ENCODE assay signal across 2 cellular contexts in the genomic region with DNA sequence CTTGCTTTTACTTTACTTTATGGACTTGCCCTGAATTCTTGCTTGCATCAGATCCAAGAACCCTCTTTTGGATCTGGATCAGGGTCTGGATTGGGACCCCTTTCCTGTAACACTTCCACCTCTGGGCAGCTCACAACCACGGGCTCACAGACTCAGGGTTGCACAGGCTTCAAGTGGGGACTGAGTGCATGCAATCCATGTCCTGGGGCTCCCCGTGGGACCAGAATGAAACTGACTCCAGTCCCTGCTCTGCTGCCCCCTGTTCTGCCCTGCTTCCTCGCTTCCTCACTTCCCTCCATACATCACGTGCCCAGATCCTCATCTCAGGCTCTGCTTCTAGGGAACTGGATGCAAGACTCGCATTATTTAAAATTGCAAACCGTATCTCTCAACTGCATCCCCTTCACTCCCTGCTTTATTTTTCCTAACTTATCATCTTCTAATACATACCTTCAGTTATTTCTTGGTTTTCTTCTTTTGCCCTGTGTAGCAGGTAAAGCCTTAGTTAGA.
TF ChIP-seq lines count a peak whose summit lies in the region.

No MANE protein-coding gene starts in this region.

TF ChIP-seq in H1, 55 proteins besides CTCF, POLR2A, EP300 and RAD21:
- TF ChIP-seq KDM1A (IDR thresholded peaks at IDR 0.05; ENCODE audit: borderline replicate concordance, low read length) (no peak), CBX8 (IDR thresholded peaks at IDR 0.05; ENCODE audit: borderline replicate concordance, low read depth, low read length) (no peak), SUZ12 (IDR thresholded peaks at IDR 0.05; ENCODE audit: low read length) (no peak), GABPA (IDR thresholded peaks at IDR 0.05; ENCODE audit: borderline replicate concordance, insufficient read depth, low read length) (no peak), SP4 (IDR thresholded peaks at IDR 0.05; ENCODE audit: low read length) (no peak), GTF2F1 (IDR thresholded peaks at IDR 0.05; ENCODE audit: borderline replicate concordance, low read depth, low read length) (no peak), CHD1 (IDR thresholded peaks at IDR 0.05; ENCODE audit: low read depth, low read length) (no peak), EZH2 (IDR thresholded peaks at IDR 0.05; ENCODE audit: low read depth, low read length, severe bottlenecking) (no peak), SIX5 (IDR thresholded peaks at IDR 0.05; ENCODE audit: low read depth, low read length) (no peak), NANOG (IDR thresholded peaks at IDR 0.05; ENCODE audit: insufficient read depth, low read depth, low read length, poor library complexity, severe bottlenecking) (no peak), SAP30 (IDR thresholded peaks at IDR 0.05; ENCODE audit: insufficient read depth, insufficient replicate concordance, low read length) (no peak), FOSL1 (IDR thresholded peaks at IDR 0.05; ENCODE audit: insufficient read depth, low read depth, low read length) (no peak), SP2 (IDR thresholded peaks at IDR 0.05; ENCODE audit: low read length) (no peak)
- TF ChIP-seq, protein P1, sequence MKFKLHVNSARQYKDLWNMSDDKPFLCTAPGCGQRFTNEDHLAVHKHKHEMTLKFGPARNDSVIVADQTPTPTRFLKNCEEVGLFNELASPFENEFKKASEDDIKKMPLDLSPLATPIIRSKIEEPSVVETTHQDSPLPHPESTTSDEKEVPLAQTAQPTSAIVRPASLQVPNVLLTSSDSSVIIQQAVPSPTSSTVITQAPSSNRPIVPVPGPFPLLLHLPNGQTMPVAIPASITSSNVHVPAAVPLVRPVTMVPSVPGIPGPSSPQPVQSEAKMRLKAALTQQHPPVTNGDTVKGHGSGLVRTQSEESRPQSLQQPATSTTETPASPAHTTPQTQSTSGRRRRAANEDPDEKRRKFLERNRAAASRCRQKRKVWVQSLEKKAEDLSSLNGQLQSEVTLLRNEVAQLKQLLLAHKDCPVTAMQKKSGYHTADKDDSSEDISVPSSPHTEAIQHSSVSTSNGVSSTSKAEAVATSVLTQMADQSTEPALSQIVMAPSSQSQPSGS (IDR thresholded peaks at IDR 0.05; ENCODE audit: low read length): no peak
- TF ChIP-seq, protein P2, sequence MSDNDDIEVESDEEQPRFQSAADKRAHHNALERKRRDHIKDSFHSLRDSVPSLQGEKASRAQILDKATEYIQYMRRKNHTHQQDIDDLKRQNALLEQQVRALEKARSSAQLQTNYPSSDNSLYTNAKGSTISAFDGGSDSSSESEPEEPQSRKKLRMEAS (IDR thresholded peaks at IDR 0.05): no peak

TF ChIP-seq in GM12891, 5 proteins besides CTCF, POLR2A, EP300 and RAD21:
- no peak for TF ChIP-seq PAX5 (IDR thresholded peaks at IDR 0.05; ENCODE audit: insufficient read depth, low read length, severe bottlenecking)
- TF ChIP-seq POLR2AphosphoS5 (IDR thresholded peaks at IDR 0.05; ENCODE audit: low read depth, low read length): no peak
- no peak for TF ChIP-seq TAF1 (IDR thresholded peaks at IDR 0.05; ENCODE audit: low read depth, low read length)
- TF ChIP-seq POU2F2 (IDR thresholded peaks at IDR 0.05; ENCODE audit: low read depth, low read length): no peak
